22 cellular contexts compared by ENCODE assay signal in the genomic region with DNA sequence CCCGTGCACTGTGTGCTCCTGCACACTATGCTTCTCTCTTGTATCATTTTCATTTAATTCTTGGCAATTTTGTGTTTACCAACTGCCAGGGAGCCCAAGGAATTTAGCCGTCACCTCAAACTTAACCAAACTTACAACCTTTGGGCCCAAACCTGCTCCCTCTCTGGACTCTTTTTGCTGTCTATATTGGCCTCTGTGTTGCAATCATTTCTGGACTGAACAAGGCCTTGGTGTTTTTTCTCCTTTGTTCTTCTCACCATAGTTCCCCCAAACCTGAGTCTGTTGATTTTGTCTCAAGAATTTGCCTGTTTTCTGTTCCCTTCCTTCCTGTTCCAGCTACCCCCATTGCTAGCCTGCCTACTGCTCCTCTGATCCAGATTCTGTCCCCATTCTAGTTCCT. TPM values are rescaled to one million over a fixed set of nuclear protein-coding genes. Genes with fewer than 3 reads are reported as not detected.
DNase-seq lines count a peak whose midpoint lies in the region; ATAC-seq, FAIRE-seq and TF ChIP-seq lines count a peak whose summit lies in the region.
"Had no signal": no experiment of that assay in that cellular context is flagged by ENCODE, and none has a peak within 500 bp of the region (broad histone marks: within the 10 kb centered on the region; RNA-seq: fewer than 3 reads in every experiment).

No MANE protein-coding gene starts in this region.

- no peak overlapping the region for H2AFZ ChIP-seq in HepG2 (ENCODE audit: low read length)
- no peak overlapping the region for H2AFZ ChIP-seq in H9 (ENCODE audit: low read length)
- H2AFZ ChIP-seq: GM23338, PC-9 had no signal

- intact Hi-C loops in HepG2 (cut with micrococcal nuclease; ENCODE audit: unreplicated experiment) (no loop called here), right lobe of liver (cut with DNase I) (no loop called here)

- H3K4me1 ChIP-seq in HepG2 (ENCODE audit: insufficient read depth, low read length) (peaks cover 81% of the 10 kb centered on the region), right lobe of liver (peaks cover 0 to 9% (median 4%) of the 10 kb centered on the region in 4 donors), SJSA1 (replicated peaks) (peaks cover 69% of the 10 kb centered on the region), H9 (ENCODE audit: insufficient read depth, low read length) (no peaks in the 10 kb centered on the region)

- in situ Hi-C loops in HepG2 (cut with HindIII; ENCODE audit: extremely low pct_ligation_motif_present, low pct_unique_long_range_greater_than_20kb): no loop called here

- H3K4me2 ChIP-seq in HepG2 (ENCODE audit: low read depth, low read length) (peak overlapping the region; percentile 26), H9 (ENCODE audit: insufficient read depth, insufficient read length, low read length) (no peak overlapping the region)
- H3K4me2 ChIP-seq: GM23338, KMS-11, PC-9 had no signal

- H3K36me3 ChIP-seq in HepG2 (replicated peaks in 1 of 2; ENCODE audit: control insufficient read depth in 1 of 2, insufficient read depth in 2 of 2, low read length in 2 of 2) (peaks cover 2 to 7% of the 10 kb centered on the region in 2 experiments; a peak in 4 of 5 replicates), right lobe of liver (no peaks in the 10 kb centered on the region), SJSA1 (peaks cover 29% of the 10 kb centered on the region)

- FAIRE-seq in HepG2 (lab: Jason Lieb, UNC): peak; percentile 66
- FAIRE-seq: A204.1, D721Med, GM12892, GM18507 had no signal

- peak overlapping the region; percentile 52 for H3K27ac ChIP-seq in HepG2 (ENCODE audit: extremely low read length, insufficient read depth, low read length)
- H3K27ac ChIP-seq in right lobe of liver: no peak overlapping the region
- peak overlapping the region; percentile 9; the same call in 1 of the 2 replicates for H3K27ac ChIP-seq in SJSA1
- peak overlapping the region; percentile 69 for H3K27ac ChIP-seq in epithelial cell of prostate
- H3K27ac ChIP-seq in H9 (ENCODE audit: insufficient read length, low read depth, low read length): no peak overlapping the region
- H3K27ac ChIP-seq: KMS-11, PC-9 had no signal

- H3K14ac ChIP-seq in H9 (ENCODE audit: insufficient read depth, low read length): no peak overlapping the region

- H3K27ac Mint-ChIP-seq in H9: peak overlapping the region in 1 of 3 experiments; percentile 83; a peak in 2 of 7 replicates
- H3K27ac Mint-ChIP-seq: CD8-positive, alpha-beta T cell; GM23338 had no signal

- ATAC-seq in HepG2 (peak; percentile 63), right lobe of liver (no peak)
- ATAC-seq: CD8-positive, alpha-beta T cell; GM23338 had no signal

- no peak overlapping the region for H3K4me3 ChIP-seq in HepG2 (replicated peaks in 1 of 3; ENCODE audit: insufficient read depth in 1 of 3, low read depth in 2 of 3, low read length in 3 of 3)
- no peak overlapping the region for H3K4me3 ChIP-seq in right lobe of liver
- H3K4me3 ChIP-seq in SJSA1: no peak overlapping the region
- H3K4me3 ChIP-seq: GM23338, PC-9 had no signal

- no peak overlapping the region for H2BK12ac ChIP-seq in H9 (ENCODE audit: insufficient read length, low read depth, low read length)

- no peak for TF ChIP-seq POLR2A in HepG2 (IDR thresholded peaks at IDR 0.05; ENCODE audit: insufficient read depth in 1 of 2, low read depth in 2 of 2, low read length in 2 of 2)
- TF ChIP-seq POLR2A in right lobe of liver (IDR thresholded peaks at IDR 0.05): no peak

- no peak overlapping the region for H3K18ac ChIP-seq in H9 (ENCODE audit: insufficient read length, low read depth, low read length)

- H2BK15ac ChIP-seq in H9 (ENCODE audit: low read depth, low read length): no peak overlapping the region

- TF ChIP-seq CTCF in HepG2 (CRISPR knock-in tag; IDR thresholded peaks at IDR 0.05) (no peak), right lobe of liver (IDR thresholded peaks at IDR 0.05) (no peak), H9 (conservative IDR thresholded peaks at IDR 0.05) (no peak)

- no peak for TF ChIP-seq RAD21 in HepG2 (CRISPR knock-in tag; IDR thresholded peaks at IDR 0.05)

- CTCF ChIA-PET in HepG2 (lab: Yijun Ruan, JAX; ENCODE audit: low intra/inter-chr PET ratio, low total read pairs): no interaction called here

- peak in 1 of 2 experiments; percentile 73; a peak in 2 of 4 replicates for TF ChIP-seq EP300 in HepG2 (IDR thresholded peaks at IDR 0.05; ENCODE audit: low read depth in 2 of 2, low read length in 2 of 2)
- peak; percentile 53; the same call in 1 of the 2 replicates for TF ChIP-seq EP300 in HepG2 (CRISPR knock-in tag; IDR thresholded peaks at IDR 0.05; ENCODE audit: borderline replicate concordance)

- H2BK20ac ChIP-seq in H9 (ENCODE audit: low read depth, low read length, poor library complexity, severe bottlenecking): no peak overlapping the region

- no peak overlapping the region for H2BK120ac ChIP-seq in H9 (ENCODE audit: low read depth, low read length, poor library complexity, severe bottlenecking)

- no peaks in the 10 kb centered on the region for H3K23me2 ChIP-seq in H9 (ENCODE audit: insufficient read length, low read depth, low read length, poor library complexity, severe bottlenecking)

- no peaks in the 10 kb centered on the region for H3K27me3 Mint-ChIP-seq in H9 (ENCODE audit: low read depth)

- H4K91ac ChIP-seq in H9 (ENCODE audit: insufficient read length, low read depth, low read length): no peak overlapping the region

- peak; percentile 83 for DNase-seq in HepG2 (ENCODE audit: low spot score)
- no peak for DNase-seq in right lobe of liver
- no peak for DNase-seq in SJSA1 (ENCODE audit: low read depth in 1 of 2, low spot score in 2 of 2)
- no peak for DNase-seq in epithelial cell of prostate (ENCODE audit: low read depth, low spot score)
- no peak for DNase-seq in epidermal melanocyte (ENCODE audit: insufficient read length, low spot score)
- no peak for DNase-seq in NCI-H524 treated with DMSO at 0.1 percent for 48 hours (lab: John Stamatoyannopoulos, UW)
- DNase-seq in anterior cingulate cortex (lab: John Stamatoyannopoulos, UW): no peak
- DNase-seq in H9: no peak
- DNase-seq: CD8-positive, alpha-beta T cell; DMS79; NCI-H1105 treated with DMSO at 0.1 percent for 48 hours; NCI-H1694; NCI-H226; NCI-H524; PC-9; SW 1271 had no signal

- POLR2A ChIA-PET in HepG2 (lab: Yijun Ruan, JAX): interaction anchor here (1.6 kb wide), 1 partner anchor 19 kb away, joined by 10 read pairs; the partner anchor contains the start of gene DCBLD1

- H3K27me3 ChIP-seq in HepG2 (ENCODE audit: control insufficient read depth in 1 of 2, insufficient read depth in 2 of 2, low read length in 2 of 2) (no peaks in the 10 kb centered on the region), right lobe of liver (no peaks in the 10 kb centered on the region), SJSA1 (replicated peaks) (no peaks in the 10 kb centered on the region), H9 (ENCODE audit: insufficient read depth, low read length) (no peaks in the 10 kb centered on the region)

- no peak overlapping the region for H3K4ac ChIP-seq in H9 (ENCODE audit: low read depth, low read length)

- H3K23ac ChIP-seq in H9 (ENCODE audit: insufficient read length, low read depth, low read length): no peak overlapping the region

- 0 out of 4 replicates have a peak, but pooled peaks cover 0 to 2% of the 10 kb centered on the region in 2 experiments for H3K4me1 Mint-ChIP-seq in H9
- H3K4me1 Mint-ChIP-seq: GM23338 had no signal

- H3K9ac ChIP-seq in HepG2 (ENCODE audit: insufficient read depth, low read depth, low read length): no peak overlapping the region
- no peak overlapping the region for H3K9ac ChIP-seq in H9 (ENCODE audit: extremely low read depth, insufficient read length, low read length)
- H3K9ac ChIP-seq: KMS-11 had no signal

- 38% methylated on average over 2 of the region's 2 CpGs for WGBS in HepG2 (ENCODE audit: low lambda C conversion rate)
- 64% methylated on average over 2 of the region's 2 CpGs for WGBS in right lobe of liver (ENCODE audit: insufficient coverage, low coverage, low lambda C conversion rate, missing lambda C conversion rate)
- WGBS in H9 (ENCODE audit: extremely low coverage, insufficient read length, low lambda C conversion rate): no CpG with 5 or more reads among the region's 2 CpGs

- no peak overlapping the region for H3K56ac ChIP-seq in H9 (ENCODE audit: insufficient read length, low read depth, low read length)

- no peak overlapping the region for H3K4me3 Mint-ChIP-seq in H9
- H3K4me3 Mint-ChIP-seq: CD8-positive, alpha-beta T cell; GM23338 had no signal

- no TSS peak for BruUV-seq in HepG2 (replicated peaks; lab: Mats Ljungman, UMichigan)

- no peak overlapping the region for H2BK5ac ChIP-seq in H9 (ENCODE audit: insufficient read length, low read length)

- no peaks in the 10 kb centered on the region for H3K79me1 ChIP-seq in H9 (ENCODE audit: insufficient read depth, low read depth, low read length, poor library complexity, severe bottlenecking)

- H3K79me2 ChIP-seq in HepG2 (ENCODE audit: insufficient read depth, low read length) (peaks cover 62% of the 10 kb centered on the region), H9 (ENCODE audit: insufficient read depth, low read length) (no peaks in the 10 kb centered on the region)

- no peak overlapping the region for H4K8ac ChIP-seq in H9 (replicated peaks; ENCODE audit: insufficient read length, low read depth, low read length)

- H3K36me3 Mint-ChIP-seq in H9 (ENCODE audit: insufficient read depth in 1 of 3, low read depth in 3 of 3): no peaks in the 10 kb centered on the region
- H3K36me3 Mint-ChIP-seq: CD8-positive, alpha-beta T cell had no signal

- H3K9me3 ChIP-seq in HepG2 (ENCODE audit: low read length) (no peaks in the 10 kb centered on the region), right lobe of liver (no peaks in the 10 kb centered on the region), SJSA1 (replicated peaks) (no peaks in the 10 kb centered on the region), H9 (ENCODE audit: control insufficient read depth, low read depth, low read length) (no peaks in the 10 kb centered on the region)

- H2AK5ac ChIP-seq in H9 (ENCODE audit: insufficient read length, low read length): no peak overlapping the region

- no peaks in the 10 kb centered on the region for H4K20me1 ChIP-seq in HepG2 (ENCODE audit: insufficient read depth, low read length)
- H4K20me1 ChIP-seq in H9 (ENCODE audit: control insufficient read depth, insufficient read depth, insufficient read length): no peaks in the 10 kb centered on the region

- H4K5ac ChIP-seq in H9 (ENCODE audit: insufficient read length, low read depth, low read length): no peak overlapping the region

- no peaks in the 10 kb centered on the region for H3K9me3 Mint-ChIP-seq in H9
- H3K9me3 Mint-ChIP-seq: CD8-positive, alpha-beta T cell; GM23338 had no signal

- no peak overlapping the region for H3T11ph ChIP-seq in H9 (ENCODE audit: low read length)

RNA-seq across cellular contexts. Expression of gene DCBLD1, which starts 19.2 kb away (rescaled TPM):
- total RNA-seq in HepG2 (2016; rRNA removed; fragmentation: Illumina TruSeq; extraction: Trizol): 26.0 and 41.5 TPM in 2 replicates
- 23.2 and 25.3 TPM in 2 replicates for total RNA-seq in HepG2 (2016; cell fraction: cytosol; rRNA removed; fragmentation: Illumina TruSeq; extraction: Trizol; ENCODE audit: low read depth)
- total RNA-seq in HepG2 (2016; cell fraction: insoluble cytoplasmic fraction; rRNA removed; fragmentation: Illumina TruSeq; extraction: Trizol): 20.4 and 37.6 TPM in 2 replicates
- total RNA-seq in HepG2 (2016; cell fraction: membrane; rRNA removed; fragmentation: Illumina TruSeq; extraction: Trizol): 25.3 and 27.7 TPM in 2 replicates
- 42.3 and 54.4 TPM in 2 replicates for total RNA-seq in HepG2 (2016; cell fraction: nucleus; rRNA removed; fragmentation: Illumina TruSeq; extraction: Trizol)
- polyA plus RNA-seq in HepG2 (2011; rRNA removed): 17.5 and 23.2 TPM in 2 replicates
- polyA plus RNA-seq in HepG2 (2011; cell fraction: cytosol; rRNA removed): 15.5 and 17.2 TPM in 2 replicates
- polyA plus RNA-seq in HepG2 (2011; cell fraction: nucleus; rRNA removed): 27.8 and 35.0 TPM in 2 replicates
- 16.7 and 19.0 TPM in 2 replicates for polyA plus RNA-seq in HepG2 (2012)
- 6.6 TPM in 2 replicates for polyA plus RNA-seq in HepG2 (2016; cell fraction: cytosol; fragmentation: Illumina TruSeq; extraction: Trizol; ENCODE audit: low read depth)
- 17.6 TPM in 2 replicates for polyA plus RNA-seq in HepG2 (2016; cell fraction: insoluble cytoplasmic fraction; fragmentation: Illumina TruSeq; extraction: Trizol; ENCODE audit: low read depth)
- polyA plus RNA-seq in HepG2 (2016; cell fraction: membrane; fragmentation: Illumina TruSeq; extraction: Trizol; ENCODE audit: low read depth): 12.8 and 13.8 TPM in 2 replicates
- 82.1 and 89.2 TPM in 2 replicates for polyA plus RNA-seq in HepG2 (2016; cell fraction: nucleus; fragmentation: Illumina TruSeq; extraction: Trizol; ENCODE audit: insufficient read depth, low read depth)
- 3.6 and 20.0 TPM in 2 replicates for polyA minus RNA-seq in HepG2 (2011; rRNA and poly(A)+ RNA removed; ENCODE audit: low replicate concordance)
- 18.9 and 22.3 TPM in 2 replicates for polyA minus RNA-seq in HepG2 (2011; cell fraction: cytosol; rRNA and poly(A)+ RNA removed)
- polyA minus RNA-seq in HepG2 (2011; cell fraction: nucleus; rRNA and poly(A)+ RNA removed): 44.4 and 61.2 TPM in 2 replicates
- 10 to 100 TPM in 4 of 6 experiments, 1 to 10 TPM in 2; 7.6 to 22.8 (median 10.8) TPM for total RNA-seq in right lobe of liver
- total RNA-seq in SJSA1 (2014; rRNA removed; shearing (Covaris generic)): 39.6 and 59.1 TPM in 2 replicates
- 8.5 and 10.1 TPM in 2 replicates for total RNA-seq in H9 (2021)

Comparison
In these comparisons a context has a peak if more than half of its experiments do, and no peak if none do; other contexts are left out.
1. H3K27ac ChIP-seq: peak in HepG2 (single experiment), SJSA1 (single experiment) and epithelial cell of prostate (single experiment); none in right lobe of liver (0 of 3) and H9 (single experiment).